1 cellular context compared by ENCODE assay signal in the genomic region with DNA sequence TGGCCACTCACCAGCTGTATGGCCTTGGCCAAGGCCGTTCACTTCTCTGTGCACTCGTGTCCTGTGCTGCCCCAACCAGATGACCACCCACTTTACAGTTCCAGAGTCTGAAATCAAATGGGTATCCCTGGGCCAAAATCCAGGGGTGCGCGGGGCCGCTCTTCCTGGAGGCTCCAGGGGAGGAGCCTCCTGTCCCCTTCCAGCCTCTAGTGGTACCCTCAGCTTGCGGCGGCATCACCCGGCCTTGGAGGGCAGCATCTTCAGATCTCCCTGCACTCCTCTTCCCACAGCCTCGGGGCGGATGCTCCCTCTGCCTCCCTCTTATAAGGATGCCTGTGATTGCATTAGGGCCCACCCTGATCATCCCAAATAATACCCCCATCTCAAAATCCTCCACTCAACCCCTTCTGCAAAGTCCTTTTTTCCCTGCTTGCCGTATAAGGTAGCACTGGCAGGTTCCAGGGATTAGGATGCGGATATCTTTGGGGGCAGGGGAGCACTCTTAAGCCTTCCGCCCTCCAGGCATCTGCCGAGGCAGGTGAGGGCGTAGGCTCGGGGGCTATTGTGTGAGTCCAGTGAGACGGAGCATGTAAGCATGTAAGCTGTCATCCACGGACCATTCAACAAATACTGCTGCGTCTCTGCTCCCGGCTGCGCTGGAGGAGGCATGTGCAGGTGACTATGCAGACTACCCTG.
TF ChIP-seq lines count a peak whose summit lies in the region.

No MANE protein-coding gene starts in this region.

TF ChIP-seq in HepG2, 621 proteins besides CTCF, POLR2A, EP300 and RAD21:
- TF ChIP-seq JUND (CRISPR knock-in tag; IDR thresholded peaks at IDR 0.05) (no peak), SP5 (CRISPR knock-in tag; IDR thresholded peaks at IDR 0.05; ENCODE audit: borderline replicate concordance, low read depth) (no peak), ZNF670 (CRISPR knock-in tag; IDR thresholded peaks at IDR 0.05; ENCODE audit: borderline replicate concordance) (no peak), HHEX (CRISPR knock-in tag; IDR thresholded peaks at IDR 0.05) (no peak), NR2F2 (IDR thresholded peaks at IDR 0.05; ENCODE audit: borderline replicate concordance, low read depth) (no peak), ARNTL (CRISPR knock-in tag; IDR thresholded peaks at IDR 0.05) (no peak), NR2C2 (CRISPR knock-in tag; IDR thresholded peaks at IDR 0.05; ENCODE audit: borderline replicate concordance) (no peak), NPAS2 (CRISPR knock-in tag; IDR thresholded peaks at IDR 0.05; ENCODE audit: borderline replicate concordance) (no peak), ZNF253 (CRISPR knock-in tag; IDR thresholded peaks at IDR 0.05; ENCODE audit: borderline replicate concordance) (no peak), NFE2L1 (CRISPR knock-in tag; IDR thresholded peaks at IDR 0.05; ENCODE audit: borderline replicate concordance) (no peak), ZNF33B (CRISPR knock-in tag; IDR thresholded peaks at IDR 0.05) (no peak), ZFP41 (CRISPR knock-in tag; IDR thresholded peaks at IDR 0.05; ENCODE audit: borderline replicate concordance) (no peak), AKAP8 (CRISPR knock-in tag; IDR thresholded peaks at IDR 0.05) (no peak), GLI4 (CRISPR knock-in tag; IDR thresholded peaks at IDR 0.05; ENCODE audit: borderline replicate concordance) (no peak)
- TF ChIP-seq, protein P1, sequence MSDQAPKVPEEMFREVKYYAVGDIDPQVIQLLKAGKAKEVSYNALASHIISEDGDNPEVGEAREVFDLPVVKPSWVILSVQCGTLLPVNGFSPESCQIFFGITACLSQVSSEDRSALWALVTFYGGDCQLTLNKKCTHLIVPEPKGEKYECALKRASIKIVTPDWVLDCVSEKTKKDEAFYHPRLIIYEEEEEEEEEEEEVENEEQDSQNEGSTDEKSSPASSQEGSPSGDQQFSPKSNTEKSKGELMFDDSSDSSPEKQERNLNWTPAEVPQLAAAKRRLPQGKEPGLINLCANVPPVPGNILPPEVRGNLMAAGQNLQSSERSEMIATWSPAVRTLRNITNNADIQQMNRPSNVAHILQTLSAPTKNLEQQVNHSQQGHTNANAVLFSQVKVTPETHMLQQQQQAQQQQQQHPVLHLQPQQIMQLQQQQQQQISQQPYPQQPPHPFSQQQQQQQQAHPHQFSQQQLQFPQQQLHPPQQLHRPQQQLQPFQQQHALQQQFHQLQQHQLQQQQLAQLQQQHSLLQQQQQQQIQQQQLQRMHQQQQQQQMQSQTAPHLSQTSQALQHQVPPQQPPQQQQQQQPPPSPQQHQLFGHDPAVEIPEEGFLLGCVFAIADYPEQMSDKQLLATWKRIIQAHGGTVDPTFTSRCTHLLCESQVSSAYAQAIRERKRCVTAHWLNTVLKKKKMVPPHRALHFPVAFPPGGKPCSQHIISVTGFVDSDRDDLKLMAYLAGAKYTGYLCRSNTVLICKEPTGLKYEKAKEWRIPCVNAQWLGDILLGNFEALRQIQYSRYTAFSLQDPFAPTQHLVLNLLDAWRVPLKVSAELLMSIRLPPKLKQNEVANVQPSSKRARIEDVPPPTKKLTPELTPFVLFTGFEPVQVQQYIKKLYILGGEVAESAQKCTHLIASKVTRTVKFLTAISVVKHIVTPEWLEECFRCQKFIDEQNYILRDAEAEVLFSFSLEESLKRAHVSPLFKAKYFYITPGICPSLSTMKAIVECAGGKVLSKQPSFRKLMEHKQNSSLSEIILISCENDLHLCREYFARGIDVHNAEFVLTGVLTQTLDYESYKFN (CRISPR knock-in tag; conservative IDR thresholded peaks at IDR 0.05), result no peak
- TF ChIP-seq, protein P2, sequence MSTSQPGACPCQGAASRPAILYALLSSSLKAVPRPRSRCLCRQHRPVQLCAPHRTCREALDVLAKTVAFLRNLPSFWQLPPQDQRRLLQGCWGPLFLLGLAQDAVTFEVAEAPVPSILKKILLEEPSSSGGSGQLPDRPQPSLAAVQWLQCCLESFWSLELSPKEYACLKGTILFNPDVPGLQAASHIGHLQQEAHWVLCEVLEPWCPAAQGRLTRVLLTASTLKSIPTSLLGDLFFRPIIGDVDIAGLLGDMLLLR (CRISPR knock-in tag; IDR thresholded peaks at IDR 0.05), result no peak
- TF ChIP-seq, protein P3, sequence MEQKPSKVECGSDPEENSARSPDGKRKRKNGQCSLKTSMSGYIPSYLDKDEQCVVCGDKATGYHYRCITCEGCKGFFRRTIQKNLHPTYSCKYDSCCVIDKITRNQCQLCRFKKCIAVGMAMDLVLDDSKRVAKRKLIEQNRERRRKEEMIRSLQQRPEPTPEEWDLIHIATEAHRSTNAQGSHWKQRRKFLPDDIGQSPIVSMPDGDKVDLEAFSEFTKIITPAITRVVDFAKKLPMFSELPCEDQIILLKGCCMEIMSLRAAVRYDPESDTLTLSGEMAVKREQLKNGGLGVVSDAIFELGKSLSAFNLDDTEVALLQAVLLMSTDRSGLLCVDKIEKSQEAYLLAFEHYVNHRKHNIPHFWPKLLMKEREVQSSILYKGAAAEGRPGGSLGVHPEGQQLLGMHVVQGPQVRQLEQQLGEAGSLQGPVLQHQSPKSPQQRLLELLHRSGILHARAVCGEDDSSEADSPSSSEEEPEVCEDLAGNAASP (CRISPR knock-in tag; IDR thresholded peaks at IDR 0.05; ENCODE audit: borderline replicate concordance), result no peak
- TF ChIP-seq, protein P4, sequence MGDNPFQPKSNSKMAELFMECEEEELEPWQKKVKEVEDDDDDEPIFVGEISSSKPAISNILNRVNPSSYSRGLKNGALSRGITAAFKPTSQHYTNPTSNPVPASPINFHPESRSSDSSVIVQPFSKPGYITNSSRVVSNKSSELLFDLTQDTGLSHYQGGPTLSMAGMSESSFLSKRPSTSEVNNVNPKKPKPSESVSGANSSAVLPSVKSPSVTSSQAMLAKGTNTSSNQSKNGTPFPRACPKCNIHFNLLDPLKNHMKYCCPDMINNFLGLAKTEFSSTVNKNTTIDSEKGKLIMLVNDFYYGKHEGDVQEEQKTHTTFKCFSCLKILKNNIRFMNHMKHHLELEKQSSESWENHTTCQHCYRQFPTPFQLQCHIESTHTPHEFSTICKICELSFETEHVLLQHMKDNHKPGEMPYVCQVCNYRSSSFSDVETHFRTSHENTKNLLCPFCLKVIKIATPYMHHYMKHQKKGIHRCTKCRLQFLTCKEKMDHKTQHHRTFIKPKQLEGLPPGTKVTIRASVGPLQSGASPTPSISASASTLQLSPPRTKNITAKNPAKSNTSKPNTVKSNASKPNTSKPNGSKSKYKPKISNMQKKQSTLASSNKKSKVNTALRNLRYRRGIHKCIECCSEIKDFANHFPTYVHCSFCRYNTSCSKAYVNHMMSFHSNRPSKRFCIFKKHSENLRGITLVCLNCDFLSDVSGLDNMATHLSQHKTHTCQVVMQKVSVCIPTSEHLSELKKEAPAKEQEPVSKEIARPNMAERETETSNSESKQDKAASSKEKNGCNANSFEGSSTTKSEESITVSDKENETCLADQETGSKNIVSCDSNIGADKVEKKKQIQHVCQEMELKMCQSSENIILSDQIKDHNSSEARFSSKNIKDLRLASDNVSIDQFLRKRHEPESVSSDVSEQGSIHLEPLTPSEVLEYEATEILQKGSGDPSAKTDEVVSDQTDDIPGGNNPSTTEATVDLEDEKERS (CRISPR knock-in tag; IDR thresholded peaks at IDR 0.05), result no peak
- TF ChIP-seq, protein P5, sequence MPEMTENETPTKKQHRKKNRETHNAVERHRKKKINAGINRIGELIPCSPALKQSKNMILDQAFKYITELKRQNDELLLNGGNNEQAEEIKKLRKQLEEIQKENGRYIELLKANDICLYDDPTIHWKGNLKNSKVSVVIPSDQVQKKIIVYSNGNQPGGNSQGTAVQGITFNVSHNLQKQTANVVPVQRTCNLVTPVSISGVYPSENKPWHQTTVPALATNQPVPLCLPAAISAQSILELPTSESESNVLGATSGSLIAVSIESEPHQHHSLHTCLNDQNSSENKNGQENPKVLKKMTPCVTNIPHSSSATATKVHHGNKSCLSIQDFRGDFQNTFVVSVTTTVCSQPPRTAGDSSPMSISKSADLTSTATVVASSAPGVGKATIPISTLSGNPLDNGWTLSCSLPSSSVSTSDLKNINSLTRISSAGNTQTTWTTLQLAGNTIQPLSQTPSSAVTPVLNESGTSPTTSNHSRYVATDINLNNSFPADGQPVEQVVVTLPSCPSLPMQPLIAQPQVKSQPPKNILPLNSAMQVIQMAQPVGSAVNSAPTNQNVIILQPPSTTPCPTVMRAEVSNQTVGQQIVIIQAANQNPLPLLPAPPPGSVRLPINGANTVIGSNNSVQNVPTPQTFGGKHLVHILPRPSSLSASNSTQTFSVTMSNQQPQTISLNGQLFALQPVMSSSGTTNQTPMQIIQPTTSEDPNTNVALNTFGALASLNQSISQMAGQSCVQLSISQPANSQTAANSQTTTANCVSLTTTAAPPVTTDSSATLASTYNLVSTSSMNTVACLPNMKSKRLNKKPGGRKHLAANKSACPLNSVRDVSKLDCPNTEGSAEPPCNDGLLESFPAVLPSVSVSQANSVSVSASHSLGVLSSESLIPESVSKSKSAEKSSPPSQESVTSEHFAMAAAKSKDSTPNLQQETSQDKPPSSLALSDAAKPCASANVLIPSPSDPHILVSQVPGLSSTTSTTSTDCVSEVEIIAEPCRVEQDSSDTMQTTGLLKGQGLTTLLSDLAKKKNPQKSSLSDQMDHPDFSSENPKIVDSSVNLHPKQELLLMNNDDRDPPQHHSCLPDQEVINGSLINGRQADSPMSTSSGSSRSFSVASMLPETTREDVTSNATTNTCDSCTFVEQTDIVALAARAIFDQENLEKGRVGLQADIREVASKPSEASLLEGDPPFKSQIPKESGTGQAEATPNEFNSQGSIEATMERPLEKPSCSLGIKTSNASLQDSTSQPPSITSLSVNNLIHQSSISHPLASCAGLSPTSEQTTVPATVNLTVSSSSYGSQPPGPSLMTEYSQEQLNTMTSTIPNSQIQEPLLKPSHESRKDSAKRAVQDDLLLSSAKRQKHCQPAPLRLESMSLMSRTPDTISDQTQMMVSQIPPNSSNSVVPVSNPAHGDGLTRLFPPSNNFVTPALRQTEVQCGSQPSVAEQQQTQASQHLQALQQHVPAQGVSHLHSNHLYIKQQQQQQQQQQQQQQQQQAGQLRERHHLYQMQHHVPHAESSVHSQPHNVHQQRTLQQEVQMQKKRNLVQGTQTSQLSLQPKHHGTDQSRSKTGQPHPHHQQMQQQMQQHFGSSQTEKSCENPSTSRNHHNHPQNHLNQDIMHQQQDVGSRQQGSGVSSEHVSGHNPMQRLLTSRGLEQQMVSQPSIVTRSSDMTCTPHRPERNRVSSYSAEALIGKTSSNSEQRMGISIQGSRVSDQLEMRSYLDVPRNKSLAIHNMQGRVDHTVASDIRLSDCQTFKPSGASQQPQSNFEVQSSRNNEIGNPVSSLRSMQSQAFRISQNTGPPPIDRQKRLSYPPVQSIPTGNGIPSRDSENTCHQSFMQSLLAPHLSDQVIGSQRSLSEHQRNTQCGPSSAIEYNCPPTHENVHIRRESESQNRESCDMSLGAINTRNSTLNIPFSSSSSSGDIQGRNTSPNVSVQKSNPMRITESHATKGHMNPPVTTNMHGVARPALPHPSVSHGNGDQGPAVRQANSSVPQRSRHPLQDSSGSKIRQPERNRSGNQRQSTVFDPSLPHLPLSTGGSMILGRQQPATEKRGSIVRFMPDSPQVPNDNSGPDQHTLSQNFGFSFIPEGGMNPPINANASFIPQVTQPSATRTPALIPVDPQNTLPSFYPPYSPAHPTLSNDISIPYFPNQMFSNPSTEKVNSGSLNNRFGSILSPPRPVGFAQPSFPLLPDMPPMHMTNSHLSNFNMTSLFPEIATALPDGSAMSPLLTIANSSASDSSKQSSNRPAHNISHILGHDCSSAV (CRISPR knock-in tag; IDR thresholded peaks at IDR 0.05; ENCODE audit: borderline replicate concordance), result no peak
